In the genomic region with DNA sequence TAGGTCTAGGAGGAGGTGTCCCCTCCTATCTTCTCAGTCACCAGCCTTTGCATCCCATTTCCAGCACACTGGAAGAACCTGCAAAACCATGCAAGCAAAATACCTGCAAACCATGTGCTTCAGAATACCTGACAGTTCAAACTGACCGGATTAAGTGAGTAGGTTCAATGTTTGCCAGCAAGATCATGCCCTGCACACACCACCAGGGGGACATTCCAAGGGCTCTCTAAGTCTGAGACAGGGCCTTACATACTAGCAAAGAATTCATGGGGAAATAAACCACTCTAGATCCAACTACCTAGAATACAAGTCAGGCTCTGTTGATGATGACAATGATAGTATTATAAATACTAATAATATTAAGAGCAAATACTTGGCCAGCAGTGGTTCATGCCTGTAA, we compare ENCODE assay signal across 1 cellular context.
TF ChIP-seq lines count a peak whose summit lies in the region.

No MANE protein-coding gene starts in this region.

TF ChIP-seq in K562, 482 proteins besides CTCF, POLR2A, EP300 and RAD21:
- TF ChIP-seq SMC3 (conservative IDR thresholded peaks at IDR 0.05; ENCODE audit: insufficient read depth, low read depth, low read length) (peak; percentile 49; the same call in 1 of the 2 replicates), TEAD2 (tag; IDR thresholded peaks at IDR 0.05) (peak; percentile 80), TEAD1 (CRISPR knock-in tag; IDR thresholded peaks at IDR 0.05) (peak in 1 of 2 experiments; percentile 95; a peak in 2 of 4 replicates), KAT7 (CRISPR knock-in tag; IDR thresholded peaks at IDR 0.05; ENCODE audit: borderline replicate concordance) (0 out of 2 replicates have a peak, but pooled peaks have one; percentile 23), GTF2E2 (tag; IDR thresholded peaks at IDR 0.05) (no peak), MTF1 (CRISPR knock-in tag; IDR thresholded peaks at IDR 0.05; ENCODE audit: borderline replicate concordance) (no peak), CTCFL (IDR thresholded peaks at IDR 0.05; ENCODE audit: borderline replicate concordance, insufficient read depth, low read depth, low read length, poor library complexity, severe bottlenecking) (peak; percentile 77), TEAD4 (IDR thresholded peaks at IDR 0.05; ENCODE audit: low read length) (peak; percentile 62), TEAD4 (CRISPR knock-in tag; IDR thresholded peaks at IDR 0.05; ENCODE audit: borderline replicate concordance) (no peak)
